Comparison of ENCODE assay signal across 20 cellular contexts in genomic region chr14:99790978-99791376, GRCh38. TPM values are rescaled to one million over a fixed set of nuclear protein-coding genes. Genes with fewer than 3 reads are reported as not detected.
DNase-seq lines count a peak whose midpoint lies in the region; ATAC-seq, FAIRE-seq and TF ChIP-seq lines count a peak whose summit lies in the region.
"Had no signal": no experiment of that assay in that cellular context is flagged by ENCODE, and none has a peak within 500 bp of the region (broad histone marks: within the 10 kb centered on the region; RNA-seq: fewer than 3 reads in every experiment).

No MANE protein-coding gene starts in this region.

- H3K4me1 ChIP-seq in gastrocnemius medialis (peaks cover 26 to 29% of the 10 kb centered on the region in 2 donors), colonic mucosa (no peaks in the 10 kb centered on the region), GM23338 (ENCODE audit: insufficient read depth) (peaks cover 13% of the 10 kb centered on the region)

- peaks cover 6% of the 10 kb centered on the region for H3K27me3 Mint-ChIP-seq in GM23338 (ENCODE audit: insufficient read depth, low read depth, poor library complexity)

- peaks cover 11% of the 10 kb centered on the region for H3K79me2 ChIP-seq in GM23338 (replicated peaks; ENCODE audit: insufficient read depth)

- TF ChIP-seq CTCF in epithelial cell of esophagus (IDR thresholded peaks at IDR 0.05; ENCODE audit: insufficient read depth, low read depth, low read length, missing control alignments): no peak
- no peak for TF ChIP-seq CTCF in gastrocnemius medialis (IDR thresholded peaks at IDR 0.05 in 4 of 5, conservative IDR thresholded peaks at IDR 0.05 in 1 of 5)
- no peak for TF ChIP-seq CTCF in colonic mucosa (IDR thresholded peaks at IDR 0.05)
- no peak for TF ChIP-seq CTCF in GM23338 (conservative IDR thresholded peaks at IDR 0.05; ENCODE audit: low read depth in 2 of 2)

- H3K36me3 ChIP-seq in gastrocnemius medialis (no peaks in the 10 kb centered on the region), colonic mucosa (no peaks in the 10 kb centered on the region), GM23338 (ENCODE audit: insufficient read depth) (no peaks in the 10 kb centered on the region)
- H3K36me3 ChIP-seq: tibial nerve had no signal

- ATAC-seq in gastrocnemius medialis: no peak
- ATAC-seq in GM23338: no peak

- H2AFZ ChIP-seq in GM23338: no peak overlapping the region

- H3K4me2 ChIP-seq in GM23338: no peak overlapping the region

- no peaks in the 10 kb centered on the region for H3K36me3 Mint-ChIP-seq in GM23338 (ENCODE audit: low read depth)
- H3K36me3 Mint-ChIP-seq: activated naive CD8-positive, alpha-beta T cell treated with anti-CD3 and anti-CD28 coated beads for 36 hours had no signal

- no peaks in the 10 kb centered on the region for H3K9me3 ChIP-seq in gastrocnemius medialis
- H3K9me3 ChIP-seq in colonic mucosa: no peaks in the 10 kb centered on the region
- H3K9me3 ChIP-seq: tibial nerve had no signal

- H3K9me2 ChIP-seq in GM23338 (ENCODE audit: insufficient read depth): no peaks in the 10 kb centered on the region

- in situ Hi-C loops in gastrocnemius medialis (cut with MboI; ENCODE audit: low sequenced_read_pairs in 4 of 4): loop anchor here in 1 of 4 donors (10.0 kb wide), 1 partner anchor 56 kb away; no protein-coding TSS in a partner anchor

- H3K4me1 Mint-ChIP-seq in GM23338: peaks cover 25% of the 10 kb centered on the region

- H3K27me3 ChIP-seq in gastrocnemius medialis: no peaks in the 10 kb centered on the region
- peaks cover 25% of the 10 kb centered on the region for H3K27me3 ChIP-seq in colonic mucosa
- peaks cover 9% of the 10 kb centered on the region for H3K27me3 ChIP-seq in GM23338 (ENCODE audit: insufficient read depth)
- H3K27me3 ChIP-seq: tibial nerve had no signal

- TF ChIP-seq POLR2A in gastrocnemius medialis (IDR thresholded peaks at IDR 0.05): no peak

- H3K4me3 ChIP-seq in epithelial cell of esophagus (ENCODE audit: low read length): no peak overlapping the region
- H3K4me3 ChIP-seq in gastrocnemius medialis: no peak overlapping the region
- H3K4me3 ChIP-seq in colonic mucosa: no peak overlapping the region
- no peak overlapping the region for H3K4me3 ChIP-seq in GM23338
- H3K4me3 ChIP-seq: SK-N-MC, skin epidermis, tibial nerve had no signal

- intact Hi-C loops in gastrocnemius medialis (cut with DNase I; ENCODE audit: low total_unique reads): loop anchor here (5.0 kb wide), 1 partner anchor 96 kb away; no protein-coding TSS in a partner anchor
- intact Hi-C loops in colonic mucosa (cut with DNase I): no loop called here

- H3K27ac ChIP-seq in gastrocnemius medialis (peak overlapping the region in 3 of 4 donors; percentile 10 to 79 (median 11)), colonic mucosa (no peak overlapping the region), GM23338 (ENCODE audit: low read depth) (no peak overlapping the region)
- H3K27ac ChIP-seq: SK-N-MC, skin epidermis had no signal

- no peaks in the 10 kb centered on the region for H4K20me1 ChIP-seq in GM23338 (replicated peaks; ENCODE audit: insufficient read depth)

- H3K4me3 Mint-ChIP-seq in GM23338: no peak overlapping the region
- H3K4me3 Mint-ChIP-seq: activated naive CD8-positive, alpha-beta T cell treated with anti-CD3 and anti-CD28 coated beads for 36 hours; activated T-cell treated with anti-CD3 and anti-CD28 coated beads, Interleukin-2, amount 50 U/mL, for 24 hours had no signal

- no peaks in the 10 kb centered on the region for H3K9me3 Mint-ChIP-seq in GM23338
- H3K9me3 Mint-ChIP-seq: activated naive CD8-positive, alpha-beta T cell treated with anti-CD3 and anti-CD28 coated beads for 36 hours; activated T-cell treated with anti-CD3 and anti-CD28 coated beads, Interleukin-2, amount 50 U/mL, for 24 hours had no signal

- H3K9ac ChIP-seq in colonic mucosa (ENCODE audit: low read depth in 2 of 2, low read length in 2 of 2): no peak overlapping the region

- H3K27ac Mint-ChIP-seq in GM23338: no peak overlapping the region
- H3K27ac Mint-ChIP-seq: activated T-cell treated with anti-CD3 and anti-CD28 coated beads, Interleukin-2, amount 50 U/mL, for 24 hours had no signal

- DNase-seq in NCI-H1417 (lab: John Stamatoyannopoulos, UW) (peak in 2 of 3 experiments; percentile 13 to 56), NCI-H1417 treated with DMSO at 0.1 percent for 48 hours (lab: John Stamatoyannopoulos, UW) (no peak), NCI-H2171 (lab: John Stamatoyannopoulos, UW) (peak; percentile 16), epithelial cell of esophagus (ENCODE audit: low read depth) (peak; percentile 20), gastrocnemius medialis (no peak), colonic mucosa (no peak), GM19239 (ENCODE audit: insufficient read length, low spot score) (no peak), GM23338 (ENCODE audit: low spot score) (no peak)
- DNase-seq: activated CD4-positive, alpha-beta T cell treated with anti-CD3 and anti-CD28 coated beads, Interleukin-2, amount 50 U/mL, for 4 hours; activated naive CD8-positive, alpha-beta T cell treated with anti-CD3 and anti-CD28 coated beads for 36 hours; activated T-cell treated with anti-CD3 and anti-CD28 coated beads, Interleukin-2, amount 50 U/mL, for 24 hours; H7; Kasumi-1; kidney; NCI-H146; NCI-H526 had no signal

- no peak for FAIRE-seq in GM19239 (lab: Jason Lieb, UNC)
- FAIRE-seq: A204.1, kidney had no signal

- 0 out of 2 replicates have a peak, but pooled peaks cover 5% of the 10 kb centered on the region for H3F3A ChIP-seq in GM23338 (replicated peaks; ENCODE audit: low read depth)

TF ChIP-seq in GM23338, 12 proteins besides CTCF, POLR2A, EP300 and RAD21 (continues in another document):
- TF ChIP-seq REST (IDR thresholded peaks at IDR 0.05; ENCODE audit: unreplicated experiment) (no peak), ETS1 (IDR thresholded peaks at IDR 0.05) (no peak), NANOG (IDR thresholded peaks at IDR 0.05; ENCODE audit: borderline replicate concordance) (no peak)

RNA-seq across cellular contexts. Expression of gene EML1, which starts 2.2 kb away (rescaled TPM):
- total RNA-seq in gastrocnemius medialis (10 to 100 TPM; 12.5 to 19.1 (median 16.6) TPM), colonic mucosa (10 to 100 TPM in 1 of 2 donors, 1 to 10 TPM in 1; 3.6 to 14.2 TPM)
- total RNA-seq in GM23338 (2014; rRNA removed; shearing (Covaris generic)): 18.1 and 24.1 TPM in 2 replicates
- 4.7 and 7.0 TPM in 2 replicates for polyA plus RNA-seq in GM23338 (2016; fragmentation: Nextera tagmentation; extraction: Ambion mirVana)

Comparison
In these comparisons a context has a peak if more than half of its experiments do, and no peak if none do; other contexts are left out.
1. DNase-seq: peak in NCI-H1417 (2 of 3), NCI-H2171 (single experiment) and epithelial cell of esophagus (single experiment); none in NCI-H1417 treated with DMSO at 0.1 percent for 48 hours (single experiment), gastrocnemius medialis (0 of 2), colonic mucosa (single experiment), GM19239 (single experiment) and GM23338 (single experiment).
2. H3K27ac ChIP-seq: peak in gastrocnemius medialis (3 of 4); none in colonic mucosa (single experiment) and GM23338 (single experiment).